ENCODE assay signal across 22 cellular contexts in the genomic region with DNA sequence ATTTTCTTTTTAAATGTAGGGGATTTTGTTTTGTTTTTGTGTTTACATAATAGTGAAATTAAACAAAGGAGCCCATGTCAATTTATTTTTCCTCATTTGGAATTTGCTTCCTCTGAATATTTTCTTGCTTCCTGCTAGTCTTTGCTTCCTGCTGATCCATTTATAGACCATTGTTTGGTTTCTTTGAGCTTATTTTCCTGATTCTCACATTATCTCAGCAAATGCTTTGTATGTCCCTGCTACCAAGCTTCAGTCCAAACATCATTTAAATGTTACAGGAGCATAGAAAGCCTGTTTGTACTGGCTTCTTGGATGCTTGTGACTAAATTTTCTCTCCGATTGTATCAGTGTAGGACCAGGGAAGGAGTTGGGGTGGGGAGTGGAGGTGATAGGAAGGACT.
"Had no signal": no experiment of that assay in that cellular context is flagged by ENCODE, and none has a peak within 500 bp of the region (broad histone marks: within the 10 kb centered on the region; RNA-seq: fewer than 3 reads in every experiment).

No MANE protein-coding gene starts in this region.

- H3K4me3 Mint-ChIP-seq: activated naive CD4-positive, alpha-beta T cell treated with anti-CD3 and anti-CD28 coated beads, Interleukin-2, amount 10 ng/mL, durations not matched to agents 7 days and 5 days; memory B cell; natural killer cell had no signal

- H3K4me3 ChIP-seq: cardiac muscle cell, gastrocnemius medialis, heart right ventricle, right atrium auricular region, skin epidermis had no signal

- H3K27me3 Mint-ChIP-seq: activated naive CD4-positive, alpha-beta T cell treated with anti-CD3 and anti-CD28 coated beads, Interleukin-2, amount 10 ng/mL, durations not matched to agents 7 days and 5 days; memory B cell had no signal

- H3K27ac Mint-ChIP-seq: activated naive CD4-positive, alpha-beta T cell treated with anti-CD3 and anti-CD28 coated beads, Interleukin-2, amount 10 ng/mL, durations not matched to agents 7 days and 5 days; activated T-helper 2 cell treated with anti-CD3 and anti-CD28 coated beads, Interferon-gamma antibody, Interleukin-2, Interleukin-4, amounts not matched to agents 10 μg/mL and 5 μg/mL and 100 μg/mL, durations not matched to agents 14 hours and 24 hours and 36 hours; memory B cell had no signal

- H3K9me3 Mint-ChIP-seq: activated naive CD4-positive, alpha-beta T cell treated with anti-CD3 and anti-CD28 coated beads, Interleukin-2, amount 10 ng/mL, durations not matched to agents 7 days and 5 days; activated T-helper 2 cell treated with anti-CD3 and anti-CD28 coated beads, Interferon-gamma antibody, Interleukin-2, Interleukin-4, amounts not matched to agents 10 μg/mL and 5 μg/mL and 100 μg/mL, durations not matched to agents 14 hours and 24 hours and 36 hours; memory B cell; natural killer cell had no signal

- H3K9me3 ChIP-seq: gastrocnemius medialis, heart right ventricle, right atrium auricular region had no signal

- DNase-seq: activated CD4-positive, alpha-beta T cell treated with anti-CD3 and anti-CD28 coated beads for 1 hour; activated CD4-positive, alpha-beta T cell treated with anti-CD3 and anti-CD28 coated beads, Interleukin-2, amount 50 U/mL, for 4 hours; activated naive CD4-positive, alpha-beta T cell treated with anti-CD3 and anti-CD28 coated beads, Interleukin-2, amount 10 ng/mL, durations not matched to agents 7 days and 5 days; effector CD8-positive, alpha-beta T cell; gastrocnemius medialis; heart right ventricle; natural killer cell; posterior cingulate gyrus; stimulated activated CD4-positive, alpha-beta T cell treated with anti-CD3 and anti-CD28 coated beads, Interleukin-15, amount 100 ng/mL, for 24 hours; stimulated activated CD4-positive, alpha-beta T cell treated with anti-CD3 and anti-CD28 coated beads, Interleukin-4, amount 100 ng/mL, for 24 hours; stimulated activated naive CD4-positive, alpha-beta T cell treated with Interleukin-2 at 50 U/mL for 16 hours; T1000; trophoblast cell had no signal

- ATAC-seq: gastrocnemius medialis, left lobe of liver, natural killer cell had no signal

- FAIRE-seq: astrocyte, colon had no signal

- H3K4me1 ChIP-seq: gastrocnemius medialis, right atrium auricular region had no signal

- H3K27ac ChIP-seq: cardiac muscle cell, epithelial cell of prostate, gastrocnemius medialis, right atrium auricular region had no signal

- H3K27me3 ChIP-seq: cardiac muscle cell, gastrocnemius medialis, heart right ventricle, right atrium auricular region had no signal
